2 cellular contexts compared by ENCODE assay signal in the genomic region with DNA sequence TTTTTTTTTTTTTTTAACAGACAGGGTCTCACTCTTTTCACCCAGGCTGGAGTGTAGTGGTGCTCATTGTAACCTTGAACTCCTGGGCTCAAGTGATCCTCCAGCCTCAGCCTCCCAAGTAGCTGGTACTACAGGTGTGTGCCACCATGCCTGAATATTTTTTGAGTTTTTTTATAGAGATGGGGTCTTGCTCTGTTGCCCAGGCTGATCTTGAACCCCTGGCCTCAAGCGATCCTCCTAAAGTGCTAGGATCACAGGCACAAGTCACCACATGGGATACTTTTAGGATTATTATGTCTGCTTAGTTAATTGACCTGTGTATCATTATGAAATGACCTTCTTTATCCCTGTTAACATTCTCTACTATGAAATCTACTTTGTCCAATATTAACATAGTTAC.
TF ChIP-seq lines count a peak whose summit lies in the region.

No MANE protein-coding gene starts in this region.

TF ChIP-seq in HEK293, 187 proteins besides CTCF, POLR2A, EP300 and RAD21:
- TF ChIP-seq ZNF223 (tag by site-specific recombination; IDR thresholded peaks at IDR 0.05) (no peak), ZNF121 (tag by site-specific recombination; IDR thresholded peaks at IDR 0.05) (peak; percentile 81)

TF ChIP-seq in GM12878, 131 proteins besides CTCF, POLR2A, EP300 and RAD21:
- TF ChIP-seq CUX1 (IDR thresholded peaks at IDR 0.05; ENCODE audit: insufficient replicate concordance, low read depth, low read length) (no peak), FOXM1 (IDR thresholded peaks at IDR 0.05; ENCODE audit: low read depth, low read length) (no peak), SRF (IDR thresholded peaks at IDR 0.05; ENCODE audit: low read depth in 2 of 2, low read length in 2 of 2) (no peak), SMC3 (IDR thresholded peaks at IDR 0.05; ENCODE audit: borderline replicate concordance, low read length) (no peak), RCOR1 (conservative IDR thresholded peaks at IDR 0.05; ENCODE audit: low read depth, low read length) (no peak), MXI1 (IDR thresholded peaks at IDR 0.05; ENCODE audit: low read depth, low read length) (no peak), IRF5 (IDR thresholded peaks at IDR 0.05; ENCODE audit: borderline replicate concordance) (no peak), ATF7 (IDR thresholded peaks at IDR 0.05; ENCODE audit: low read depth) (no peak), EZH2 (IDR thresholded peaks at IDR 0.05; ENCODE audit: borderline replicate concordance, control insufficient read depth, low read depth, low read length) (no peak), STAT1 (conservative IDR thresholded peaks at IDR 0.05) (no peak), MTA2 (IDR thresholded peaks at IDR 0.05; ENCODE audit: low read depth) (no peak)
- TF ChIP-seq, protein P1, sequence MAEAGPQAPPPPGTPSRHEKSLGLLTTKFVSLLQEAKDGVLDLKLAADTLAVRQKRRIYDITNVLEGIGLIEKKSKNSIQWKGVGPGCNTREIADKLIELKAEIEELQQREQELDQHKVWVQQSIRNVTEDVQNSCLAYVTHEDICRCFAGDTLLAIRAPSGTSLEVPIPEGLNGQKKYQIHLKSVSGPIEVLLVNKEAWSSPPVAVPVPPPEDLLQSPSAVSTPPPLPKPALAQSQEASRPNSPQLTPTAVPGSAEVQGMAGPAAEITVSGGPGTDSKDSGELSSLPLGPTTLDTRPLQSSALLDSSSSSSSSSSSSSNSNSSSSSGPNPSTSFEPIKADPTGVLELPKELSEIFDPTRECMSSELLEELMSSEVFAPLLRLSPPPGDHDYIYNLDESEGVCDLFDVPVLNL (IDR thresholded peaks at IDR 0.05; ENCODE audit: low read depth, low read length): no peak
- TF ChIP-seq, protein P2, sequence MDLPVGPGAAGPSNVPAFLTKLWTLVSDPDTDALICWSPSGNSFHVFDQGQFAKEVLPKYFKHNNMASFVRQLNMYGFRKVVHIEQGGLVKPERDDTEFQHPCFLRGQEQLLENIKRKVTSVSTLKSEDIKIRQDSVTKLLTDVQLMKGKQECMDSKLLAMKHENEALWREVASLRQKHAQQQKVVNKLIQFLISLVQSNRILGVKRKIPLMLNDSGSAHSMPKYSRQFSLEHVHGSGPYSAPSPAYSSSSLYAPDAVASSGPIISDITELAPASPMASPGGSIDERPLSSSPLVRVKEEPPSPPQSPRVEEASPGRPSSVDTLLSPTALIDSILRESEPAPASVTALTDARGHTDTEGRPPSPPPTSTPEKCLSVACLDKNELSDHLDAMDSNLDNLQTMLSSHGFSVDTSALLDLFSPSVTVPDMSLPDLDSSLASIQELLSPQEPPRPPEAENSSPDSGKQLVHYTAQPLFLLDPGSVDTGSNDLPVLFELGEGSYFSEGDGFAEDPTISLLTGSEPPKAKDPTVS (IDR thresholded peaks at IDR 0.05; ENCODE audit: low read depth, low read length): no peak
TF ChIP-seq in GM12878: peak in this region for 0.
